Comparison of ENCODE assay signal across 8 cellular contexts in the genomic region with DNA sequence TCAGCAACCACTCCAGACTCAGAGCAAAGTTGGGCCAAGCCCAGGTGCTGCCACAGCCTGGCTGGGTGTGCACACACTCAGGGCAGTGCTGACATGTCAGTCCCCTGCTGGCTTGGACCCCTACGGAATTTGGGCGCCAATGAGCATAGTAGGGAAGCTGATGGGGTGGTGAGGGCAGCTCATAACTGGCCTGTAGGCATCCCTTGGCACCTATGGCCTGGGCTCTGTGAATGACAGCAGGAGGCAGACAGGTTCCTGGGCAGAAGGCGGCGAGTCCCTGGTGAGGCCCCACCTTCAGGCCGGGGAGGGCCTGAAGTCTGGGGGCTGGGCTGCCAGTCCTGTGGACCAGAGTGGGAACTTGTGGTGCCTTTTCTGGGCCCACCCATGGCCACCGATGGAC. TPM values are rescaled to one million over a fixed set of nuclear protein-coding genes. Genes with fewer than 3 reads are reported as not detected.
"Had no signal": no experiment of that assay in that cellular context is flagged by ENCODE, and none has a peak within 500 bp of the region (broad histone marks: within the 10 kb centered on the region; RNA-seq: fewer than 3 reads in every experiment).

No MANE protein-coding gene starts in this region.

- DNase-seq: IMR-90, KBM-7 had no signal

- H3K27ac ChIP-seq: HL-60 had no signal

- ATAC-seq: HepG2, K562 had no signal

- H3K36me3 Mint-ChIP-seq: IgD-negative memory B cell had no signal

- H3K4me3 Mint-ChIP-seq: IgD-negative memory B cell had no signal

- H3K4me3 ChIP-seq: K562 had no signal

RNA-seq across cellular contexts. Expression of gene HSFX2, which starts 52.4 kb away (rescaled TPM):
- total RNA-seq: HT-29, HT1080, IMR-90 had no signal
